9 cellular contexts compared by ENCODE assay signal in genomic region chr2:47072728-47073191, GRCh38.
DNase-seq lines count a peak whose midpoint lies in the region; ATAC-seq, FAIRE-seq and TF ChIP-seq lines count a peak whose summit lies in the region.
"Had no signal": no experiment of that assay in that cellular context is flagged by ENCODE, and none has a peak within 500 bp of the region (broad histone marks: within the 10 kb centered on the region; RNA-seq: fewer than 3 reads in every experiment).

No MANE protein-coding gene starts in this region.

- H3K4me1 ChIP-seq in kidney (ENCODE audit: control insufficient read depth in 1 of 2, insufficient read depth in 1 of 2, low read depth in 1 of 2, low read length in 2 of 2) (peaks cover 37 to 55% of the 10 kb centered on the region in 2 donors), smooth muscle cell (ENCODE audit: low read depth) (peaks cover 25% of the 10 kb centered on the region)

- H2AFZ ChIP-seq in smooth muscle cell (ENCODE audit: low read depth), result no peak overlapping the region

- intact Hi-C loops in activated B cell treated with CpG ODN at 0.5 μM for 24 hours (cut with micrococcal nuclease) (no loop called here), kidney (cut with DNase I) (no loop called here)

- 91% methylated on average over 9 of the region's 9 CpGs for WGBS in smooth muscle cell (ENCODE audit: low lambda C conversion rate)

- no peaks in the 10 kb centered on the region for H3K79me2 ChIP-seq in smooth muscle cell (ENCODE audit: low read depth)

- POLR2A ChIA-PET in activated B cell treated with CpG ODN at 0.5 μM for 24 hours (lab: Charles Lee), result interaction anchor here (1.4 kb wide), 1 partner anchor 15 kb away, joined by 4 read pairs; no protein-coding TSS in a partner anchor

- DNase-seq in HFFc6 (no peak), activated B cell treated with CpG ODN at 0.5 μM for 24 hours (peak; percentile 54), kidney (peak; percentile 76), smooth muscle cell (lab: John Stamatoyannopoulos, UW; ENCODE audit: unreplicated experiment) (no peak), RKO (ENCODE audit: low spot score) (no peak), NCI-H446 treated with DMSO at 0.1 percent for 48 hours (lab: John Stamatoyannopoulos, UW) (no peak)

- CTCF ChIA-PET in activated B cell treated with CpG ODN at 0.5 μM for 24 hours (lab: Charles Lee), result interaction anchor here (1.3 kb wide), 1 partner anchor 251 kb away, joined by 4 read pairs; no protein-coding TSS in a partner anchor

- H3K27ac Mint-ChIP-seq in HFFc6 (peak overlapping the region; percentile 99), activated B cell treated with CpG ODN at 0.5 μM for 24 hours (peak overlapping the region; percentile 96)

- no peaks in the 10 kb centered on the region for H3K27me3 ChIP-seq in smooth muscle cell (ENCODE audit: low read depth)
- H3K27me3 ChIP-seq: pancreas had no signal

- H3K36me3 Mint-ChIP-seq in HFFc6 (ENCODE audit: low read depth) (peaks cover 29% of the 10 kb centered on the region), activated B cell treated with CpG ODN at 0.5 μM for 24 hours (ENCODE audit: low read depth) (peaks cover 71% of the 10 kb centered on the region)

- no peak overlapping the region for H3K4me2 ChIP-seq in smooth muscle cell

- peaks cover 9% of the 10 kb centered on the region for H3K27me3 Mint-ChIP-seq in HFFc6 (ENCODE audit: insufficient read depth)
- H3K27me3 Mint-ChIP-seq in activated B cell treated with CpG ODN at 0.5 μM for 24 hours, result no peaks in the 10 kb centered on the region

- H3K9me3 ChIP-seq in kidney (ENCODE audit: control insufficient read depth in 1 of 2, low read length in 2 of 2) (no peaks in the 10 kb centered on the region), smooth muscle cell (replicated peaks; ENCODE audit: low read depth) (no peaks in the 10 kb centered on the region)
- H3K9me3 ChIP-seq: pancreas had no signal

- peaks cover 21% of the 10 kb centered on the region for H3F3A ChIP-seq in smooth muscle cell (ENCODE audit: low read depth)

- H3K9ac ChIP-seq in kidney (ENCODE audit: low read length in 2 of 2), result no peak overlapping the region
- H3K9ac ChIP-seq in smooth muscle cell (ENCODE audit: low read depth), result no peak overlapping the region

- peaks cover 92% of the 10 kb centered on the region for H3K4me1 Mint-ChIP-seq in HFFc6 (ENCODE audit: low read depth)
- H3K4me1 Mint-ChIP-seq in activated B cell treated with CpG ODN at 0.5 μM for 24 hours, result peaks cover 67% of the 10 kb centered on the region

- FAIRE-seq in kidney (lab: Jason Lieb, UNC), result no peak
- FAIRE-seq: pancreas had no signal

- TF ChIP-seq CTCF in HFFc6 (IDR thresholded peaks at IDR 0.05) (no peak), activated B cell treated with CpG ODN at 0.5 μM for 24 hours (IDR thresholded peaks at IDR 0.05) (no peak), kidney (IDR thresholded peaks at IDR 0.05; ENCODE audit: borderline replicate concordance, extremely low read depth, insufficient read depth) (no peak), smooth muscle cell (IDR thresholded peaks at IDR 0.05; ENCODE audit: borderline replicate concordance, insufficient read depth, poor library complexity, severe bottlenecking) (no peak)

- H3K4me3 ChIP-seq in kidney (ENCODE audit: low read length in 2 of 2), result no peak overlapping the region
- no peak overlapping the region for H3K4me3 ChIP-seq in smooth muscle cell
- H3K4me3 ChIP-seq: pancreas had no signal

- H3K4me3 Mint-ChIP-seq in HFFc6 (peak overlapping the region; percentile 64; the same call in 1 of the 2 replicates), activated B cell treated with CpG ODN at 0.5 μM for 24 hours (peak overlapping the region; percentile 70)

- H3K36me3 ChIP-seq in kidney (ENCODE audit: control insufficient read depth in 1 of 2, insufficient read depth in 2 of 2, low read length in 2 of 2) (no peaks in the 10 kb centered on the region), smooth muscle cell (ENCODE audit: low read depth) (no peaks in the 10 kb centered on the region)
- H3K36me3 ChIP-seq: pancreas had no signal

- no peaks in the 10 kb centered on the region; the same call in 1 of the 2 replicates for H3K9me3 Mint-ChIP-seq in HFFc6
- H3K9me3 Mint-ChIP-seq in activated B cell treated with CpG ODN at 0.5 μM for 24 hours, result no peaks in the 10 kb centered on the region

- H4K20me1 ChIP-seq in smooth muscle cell (ENCODE audit: low read depth), result no peaks in the 10 kb centered on the region

- H3K27ac ChIP-seq in kidney (ENCODE audit: low read depth in 2 of 2, low read length in 2 of 2) (peak overlapping the region; percentile 81 to 95), smooth muscle cell (ENCODE audit: low read depth) (peak overlapping the region; percentile 87)

- ATAC-seq in activated B cell treated with CpG ODN at 0.5 μM for 24 hours (ENCODE audit: low read depth) (peak; percentile 79), HG03108 (IDR thresholded peaks at IDR 0.05; ENCODE audit: unreplicated experiment) (no peak), HG03135 (IDR thresholded peaks at IDR 0.05; ENCODE audit: unreplicated experiment) (no peak)

Comparison
In these comparisons a context has a peak if more than half of its experiments do, and no peak if none do; other contexts are left out.
1. DNase-seq: peak in activated B cell treated with CpG ODN at 0.5 μM for 24 hours (single experiment) and kidney (single experiment); none in HFFc6 (single experiment), smooth muscle cell (single experiment), RKO (single experiment) and NCI-H446 treated with DMSO at 0.1 percent for 48 hours (single experiment).